Comparison of ENCODE assay signal across 25 cellular contexts in genomic region chr10:33655165-33655815, GRCh38.
DNase-seq lines count a peak whose midpoint lies in the region; ATAC-seq, FAIRE-seq and TF ChIP-seq lines count a peak whose summit lies in the region.
"Had no signal": no experiment of that assay in that cellular context is flagged by ENCODE, and none has a peak within 500 bp of the region (broad histone marks: within the 10 kb centered on the region; RNA-seq: fewer than 3 reads in every experiment).

No MANE protein-coding gene starts in this region.

- peaks cover under 1 to 9% (median 3%) of the 10 kb centered on the region in 7 donors for H3K9me3 Mint-ChIP-seq in CD14-positive monocyte
- peaks cover 21% of the 10 kb centered on the region for H3K9me3 Mint-ChIP-seq in chondrocyte (ENCODE audit: low read depth)

- H3K27ac Mint-ChIP-seq in CD14-positive monocyte (peak overlapping the region in 2 of 7 donors; percentile 18 to 21), chondrocyte (ENCODE audit: unreplicated experiment) (no peak overlapping the region)
- H3K27ac Mint-ChIP-seq: CD8-positive, alpha-beta memory T cell; T-cell had no signal

- TF ChIP-seq CTCF in A549 (IDR thresholded peaks at IDR 0.05) = no peak
- no peak for TF ChIP-seq CTCF in CD14-positive monocyte (IDR thresholded peaks at IDR 0.05)
- TF ChIP-seq CTCF in chondrocyte (IDR thresholded peaks at IDR 0.05) = no peak
- TF ChIP-seq CTCF in mucosa of descending colon (IDR thresholded peaks at IDR 0.05) = no peak

- intact Hi-C loops in CD14-positive monocyte (cut with micrococcal nuclease) (no loop called here), mucosa of descending colon (cut with DNase I, micrococcal nuclease) (no loop called here)

- H3K4me2 ChIP-seq in A549 = no peak overlapping the region

- 87% methylated on average over 8 of the region's 8 CpGs for WGBS in A549 (ENCODE audit: missing lambda C conversion rate)

- H3K9me3 ChIP-seq in A549 (peaks cover 12% of the 10 kb centered on the region; the same call in 1 of the 3 replicates), mucosa of descending colon (no peaks in the 10 kb centered on the region)
- H3K9me3 ChIP-seq: neutrophil, psoas muscle, suprapubic skin had no signal

- peaks cover 43% of the 10 kb centered on the region for H3K4me1 Mint-ChIP-seq in CD14-positive monocyte
- H3K4me1 Mint-ChIP-seq in chondrocyte (ENCODE audit: low read depth) = peaks cover 2% of the 10 kb centered on the region
- H3K4me1 Mint-ChIP-seq: CD8-positive, alpha-beta memory T cell had no signal

- no peak for ATAC-seq in A549
- ATAC-seq in mucosa of descending colon = no peak
- ATAC-seq: heart right ventricle, left ventricle myocardium superior, psoas muscle, T-cell had no signal

- peak overlapping the region in 1 of 2 experiments; percentile 34; a peak in 2 of 6 replicates for H3K27ac ChIP-seq in A549
- H3K27ac ChIP-seq: heart right ventricle, neutrophil, psoas muscle, suprapubic skin had no signal

- peak overlapping the region; percentile 31 to 71 for H3K4me3 Mint-ChIP-seq in CD14-positive monocyte
- no peak overlapping the region for H3K4me3 Mint-ChIP-seq in chondrocyte (ENCODE audit: unreplicated experiment)
- H3K4me3 Mint-ChIP-seq: T-cell had no signal

- POLR2A ChIA-PET in A549 (lab: Yijun Ruan, JAX) = no interaction called here

- in situ Hi-C loops in SK-MEL-5 (cut with HindIII; ENCODE audit: low pct_unique_long_range_greater_than_20kb, low sequenced_read_pairs) = no loop called here

- H3K36me3 Mint-ChIP-seq in CD14-positive monocyte (peaks cover 3 to 4% of the 10 kb centered on the region in 2 donors), chondrocyte (ENCODE audit: low read depth) (peaks cover 11% of the 10 kb centered on the region)
- H3K36me3 Mint-ChIP-seq: CD8-positive, alpha-beta memory T cell; T-cell had no signal

- no peak for TF ChIP-seq RAD21 in A549 (conservative IDR thresholded peaks at IDR 0.05 in 1 of 2, IDR thresholded peaks at IDR 0.05 in 1 of 2)

- CTCF ChIA-PET in A549 (lab: Yijun Ruan, JAX) = no interaction called here

- peaks cover 0 to 2% (median 2%) of the 10 kb centered on the region in 3 donors for H3K27me3 Mint-ChIP-seq in CD14-positive monocyte (ENCODE audit: low read depth in 3 of 3)
- no peaks in the 10 kb centered on the region for H3K27me3 Mint-ChIP-seq in chondrocyte (ENCODE audit: low read depth)

- H3K4me3 ChIP-seq in A549 = no peak overlapping the region
- no peak overlapping the region for H3K4me3 ChIP-seq in mucosa of descending colon
- H3K4me3 ChIP-seq: heart right ventricle, psoas muscle, suprapubic skin had no signal

- DNase-seq in A549 (ENCODE audit: low read depth in 1 of 2, low spot score in 1 of 2) (no peak), CD14-positive monocyte (ENCODE audit: low spot score) (no peak), SK-MEL-5 (ENCODE audit: low read depth, low spot score) (peak; percentile 6), foreskin melanocyte (peak; percentile 22), NCI-H524 treated with DMSO at 0.1 percent for 48 hours (lab: John Stamatoyannopoulos, UW) (no peak), chondrocyte (ENCODE audit: low spot score) (no peak), mucosa of descending colon (no peak)
- DNase-seq: activated CD4-positive, alpha-beta T cell treated with anti-CD3 and anti-CD28 coated beads, Interleukin-2, amount 50 U/mL, for 1 hour; activated naive CD4-positive, alpha-beta T cell treated with Interleukin-2 at 50 U/mL for 16 hours; anterior cingulate cortex; CD8-positive, alpha-beta memory T cell; central memory CD4-positive, alpha-beta T cell; GF-D8; heart right ventricle; Karpas-422; left ventricle myocardium superior; NCI-H1092; NCI-H2029; NCI-H226; psoas muscle; SIG-M5; T-cell had no signal

- TF ChIP-seq POLR2A in A549 (IDR thresholded peaks at IDR 0.05; ENCODE audit: low read length) = no peak

- H3K4me1 ChIP-seq in A549 (peaks cover 20% of the 10 kb centered on the region; the same call in 2 of the 3 replicates), mucosa of descending colon (ENCODE audit: low read depth) (no peaks in the 10 kb centered on the region)
- H3K4me1 ChIP-seq: psoas muscle, suprapubic skin had no signal

- H3K36me3 ChIP-seq in mucosa of descending colon (ENCODE audit: low read depth) = no peaks in the 10 kb centered on the region
- H3K36me3 ChIP-seq: heart right ventricle, neutrophil, suprapubic skin had no signal

- no peak for TF ChIP-seq EP300 in A549 (IDR thresholded peaks at IDR 0.05)

- no peak for FAIRE-seq in A549 (lab: Jason Lieb, UNC)
- FAIRE-seq: TTC549 had no signal

TF ChIP-seq in A549, 52 proteins besides CTCF, POLR2A, EP300 and RAD21:
- TF ChIP-seq MAFK (IDR thresholded peaks at IDR 0.05; ENCODE audit: partially characterized antibody) = peak; percentile 46
- no peak for TF ChIP-seq SMC3 (IDR thresholded peaks at IDR 0.05)
- TF ChIP-seq REST (IDR thresholded peaks at IDR 0.05) = no peak
- TF ChIP-seq HOXA7 (CRISPR knock-in tag; IDR thresholded peaks at IDR 0.05) = no peak
- TF ChIP-seq NFE2L2 (conservative IDR thresholded peaks at IDR 0.05; ENCODE audit: low read length) = no peak

Comparison
In these comparisons a context has a peak if more than half of its experiments do, and no peak if none do; other contexts are left out.
1. DNase-seq: peak in SK-MEL-5 (single experiment) and foreskin melanocyte (single experiment); none in A549 (0 of 2), CD14-positive monocyte (single experiment), NCI-H524 treated with DMSO at 0.1 percent for 48 hours (single experiment), chondrocyte (single experiment) and mucosa of descending colon (0 of 3).